ENCODE assay signal across 9 cellular contexts in genomic region chr3:194397757-194398312, GRCh38. TPM values are rescaled to one million over a fixed set of nuclear protein-coding genes. Genes with fewer than 3 reads are reported as not detected.
DNase-seq lines count a peak whose midpoint lies in the region; ATAC-seq lines count a peak whose summit lies in the region.
"Had no signal": no experiment of that assay in that cellular context is flagged by ENCODE, and none has a peak within 500 bp of the region (broad histone marks: within the 10 kb centered on the region; RNA-seq: fewer than 3 reads in every experiment).

No MANE protein-coding gene starts in this region.

- no peaks in the 10 kb centered on the region for H3K9me3 ChIP-seq in right cardiac atrium (ENCODE audit: control insufficient read depth, low read length)

- ATAC-seq in right cardiac atrium: peak; percentile 40 to 55

- 4% methylated on average over 38 of the region's 38 CpGs for WGBS in right cardiac atrium

- intact Hi-C loops in right cardiac atrium (cut with DNase I): no loop called here

- no peaks in the 10 kb centered on the region for H3K4me1 ChIP-seq in right cardiac atrium (ENCODE audit: control insufficient read depth, insufficient read depth, low read length)

- no peak overlapping the region for H3K27ac ChIP-seq in right cardiac atrium (ENCODE audit: low read length)

- DNase-seq in NCI-H146 (lab: John Stamatoyannopoulos, UW) (peak; percentile 38), NCI-H146 treated with DMSO at 0.1 percent for 48 hours (lab: John Stamatoyannopoulos, UW; ENCODE audit: unreplicated experiment) (no peak), right cardiac atrium (peak in 1 of 3 donors; percentile 68), SKM-1 (lab: John Stamatoyannopoulos, UW; ENCODE audit: unreplicated experiment) (no peak), SHP77 treated with DMSO at 0.1 percent for 48 hours (lab: John Stamatoyannopoulos, UW) (no peak), cerebellar nuclear complex (lab: John Stamatoyannopoulos, UW) (no peak)
- DNase-seq in activated naive CD4-positive, alpha-beta T cell treated with Interleukin-2 at 50 U/mL for 16 hours: peak; percentile 19
- peak; percentile 2 for DNase-seq in stimulated activated naive CD4-positive, alpha-beta T cell treated with Interleukin-2 at 50 U/mL for 16 hours (lab: John Stamatoyannopoulos, UW)
- DNase-seq: NCI-H526 had no signal

- H3K27me3 ChIP-seq in right cardiac atrium (ENCODE audit: control insufficient read depth, insufficient read depth): no peaks in the 10 kb centered on the region

- H3K4me3 ChIP-seq in right cardiac atrium (ENCODE audit: low read length): no peak overlapping the region

RNA-seq across cellular contexts. Expression of gene GP5, which starts 1.2 kb away (rescaled TPM):
- not detected for total RNA-seq in right cardiac atrium
- 0.07 TPM for polyA plus RNA-seq in right cardiac atrium

RNA-seq across cellular contexts. Expression of gene LRRC15, which starts 28.3 kb away (rescaled TPM):
- total RNA-seq in right cardiac atrium: under 1 TPM in 3 of 4 donors, not detected in 1; 0.03 to 0.06 (median 0.06) TPM
- polyA plus RNA-seq in right cardiac atrium: 0.07 TPM

RNA-seq across cellular contexts. Expression of gene CPN2, which starts 46.7 kb away (rescaled TPM):
- total RNA-seq in right cardiac atrium: not detected
- polyA plus RNA-seq in right cardiac atrium: 0.07 TPM

Comparison
In these comparisons a context has a peak if more than half of its experiments do, and no peak if none do; other contexts are left out.
1. DNase-seq: peak in NCI-H146 (single experiment), activated naive CD4-positive, alpha-beta T cell treated with Interleukin-2 at 50 U/mL for 16 hours (single experiment) and stimulated activated naive CD4-positive, alpha-beta T cell treated with Interleukin-2 at 50 U/mL for 16 hours (single experiment); none in NCI-H146 treated with DMSO at 0.1 percent for 48 hours (single experiment), SKM-1 (single experiment), SHP77 treated with DMSO at 0.1 percent for 48 hours (single experiment) and cerebellar nuclear complex (0 of 2).